Comparison of ENCODE assay signal across 20 cellular contexts in the genomic region with DNA sequence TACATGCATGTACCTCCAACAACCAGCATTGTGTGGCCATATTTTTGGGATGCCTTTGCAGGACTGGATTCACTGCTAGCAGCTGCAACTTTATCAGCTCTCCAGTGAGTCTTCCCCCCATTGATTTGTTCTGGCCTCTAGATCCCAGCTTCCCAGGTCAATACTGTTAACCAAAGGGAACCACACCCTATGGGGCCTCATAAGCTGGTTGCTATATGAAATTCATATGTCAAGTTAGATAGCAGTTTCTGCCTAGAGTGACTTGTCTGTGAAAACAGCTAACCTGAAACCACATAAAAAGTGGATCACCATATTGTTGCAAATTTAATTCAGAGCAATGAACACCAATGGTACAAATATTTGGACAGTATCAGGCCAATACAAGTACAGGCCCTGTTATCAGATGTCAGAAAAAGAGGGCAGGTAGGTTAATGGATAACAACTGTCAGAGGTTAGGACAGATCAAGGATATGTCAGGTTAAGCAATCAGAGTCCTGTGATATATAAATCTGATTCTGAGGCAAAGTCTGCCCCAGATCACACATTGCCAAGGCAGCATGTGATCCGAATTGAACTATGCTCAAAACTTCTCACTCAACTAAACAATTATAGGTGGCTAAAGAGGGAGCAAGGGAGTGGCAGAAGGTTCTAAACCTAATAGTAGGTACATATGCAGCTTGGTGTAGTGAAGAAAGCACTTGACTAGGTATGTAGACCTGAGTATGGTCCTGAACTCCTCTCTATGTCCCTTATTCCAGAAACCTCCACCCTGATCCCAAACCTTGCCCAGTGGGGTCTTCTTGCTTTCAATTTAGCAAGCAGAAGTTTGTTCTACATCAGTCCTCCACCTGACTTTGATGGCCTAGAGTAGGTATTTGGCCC.
DNase-seq lines count a peak whose midpoint lies in the region; ATAC-seq, FAIRE-seq and TF ChIP-seq lines count a peak whose summit lies in the region.
"Had no signal": no experiment of that assay in that cellular context is flagged by ENCODE, and none has a peak within 500 bp of the region (broad histone marks: within the 10 kb centered on the region; RNA-seq: fewer than 3 reads in every experiment).

No MANE protein-coding gene starts in this region.

- no peak for TF ChIP-seq EP300 in GM12878 (IDR thresholded peaks at IDR 0.05; ENCODE audit: borderline replicate concordance in 1 of 2, control insufficient read depth in 1 of 2, low read depth in 2 of 2, low read length in 2 of 2)

- H4K20me1 ChIP-seq in GM12878 (ENCODE audit: control insufficient read depth, insufficient read depth), result no peaks in the 10 kb centered on the region

- POLR2A ChIA-PET in GM12878 (lab: Charles Lee), result interaction anchor here (0.5 to 0.7 kb wide), 2 partner anchors 89 to 138 kb away, joined by 3 to 6 read pairs; no protein-coding TSS in a partner anchor

- in situ Hi-C loops in GM12878 (cut with MboI), result no loop called here

- H3K4me1 ChIP-seq in GM12878 (ENCODE audit: control insufficient read depth, insufficient read depth, low read length) (peaks cover 12% of the 10 kb centered on the region), liver (ENCODE audit: control insufficient read depth in 4 of 4, insufficient read depth in 4 of 4, low read length in 3 of 4) (peaks cover 10 to 43% (median 32%) of the 10 kb centered on the region in 4 donors)

- no peak for TF ChIP-seq POLR2A in GM12878 (IDR thresholded peaks at IDR 0.05; ENCODE audit: low read depth, low read length)

- BruUV-seq in GM12878 (replicated peaks; lab: Mats Ljungman, UMichigan), result no TSS peak

- H3K4me2 ChIP-seq in GM12878 (ENCODE audit: control insufficient read depth, insufficient read depth), result peak overlapping the region; percentile 4; the same call in 1 of the 2 replicates
- H3K4me2 ChIP-seq: A549 had no signal

- FAIRE-seq in GM12878 (lab: Jason Lieb, UNC), result no peak
- FAIRE-seq: A549 had no signal

- RAD21 ChIA-PET in GM12878 (lab: Charles Lee; ENCODE audit: unreplicated experiment), result interaction anchor here (0.6 kb wide), 1 partner anchor 100 kb away, joined by 4 read pairs; no protein-coding TSS in a partner anchor

- no peaks in the 10 kb centered on the region for H3K27me3 Mint-ChIP-seq in stimulated activated memory B cell treated with anti-CD40 and anti-IgM and Interleukin-4, amounts not matched to agents 10 μg/mL and 1 μg/mL and 100 μg/mL, for 72 hours
- H3K27me3 Mint-ChIP-seq: IgD-negative memory B cell had no signal

- H3K9me3 Mint-ChIP-seq in stimulated activated memory B cell treated with anti-CD40 and anti-IgM and Interleukin-4, amounts not matched to agents 10 μg/mL and 1 μg/mL and 100 μg/mL, for 72 hours, result no peaks in the 10 kb centered on the region
- H3K9me3 Mint-ChIP-seq: H9, IgD-negative memory B cell had no signal

- no peak; the same call in 1 of the 3 replicates for ATAC-seq in GM12878
- ATAC-seq in stimulated activated memory B cell treated with anti-CD40 and anti-IgM and Interleukin-4, amounts not matched to agents 10 μg/mL and 1 μg/mL and 100 μg/mL, for 72 hours, result peak; percentile 12
- ATAC-seq: A549, Panc1 had no signal

- H3K4me3 ChIP-seq in GM12878 (no peak overlapping the region), liver (ENCODE audit: low read depth in 1 of 3, low read length in 3 of 3) (no peak overlapping the region)
- H3K4me3 ChIP-seq: A549, MG63 had no signal

- H3K9ac ChIP-seq in GM12878 (ENCODE audit: control insufficient read depth, insufficient read depth, low read length) (no peak overlapping the region), liver (ENCODE audit: low read depth in 1 of 2, low read length in 2 of 2) (peak overlapping the region in 1 of 2 donors; percentile 34)

- no peak for TF ChIP-seq CTCF in GM12878 (IDR thresholded peaks at IDR 0.05 in 2 of 3, conservative IDR thresholded peaks at IDR 0.05 in 1 of 3; ENCODE audit: control insufficient read depth in 2 of 3, extremely low read depth in 1 of 3, insufficient read depth in 1 of 3, low read depth in 3 of 3, low read length in 3 of 3)
- no peak for TF ChIP-seq CTCF in liver (IDR thresholded peaks at IDR 0.05; ENCODE audit: low read depth, low read length, missing input control)

- peaks cover 4% of the 10 kb centered on the region for H3K36me3 Mint-ChIP-seq in stimulated activated memory B cell treated with anti-CD40 and anti-IgM and Interleukin-4, amounts not matched to agents 10 μg/mL and 1 μg/mL and 100 μg/mL, for 72 hours
- H3K36me3 Mint-ChIP-seq: CD4-positive, alpha-beta memory T cell had no signal

- H3K27ac ChIP-seq in GM12878 (ENCODE audit: control insufficient read depth, insufficient read depth), result 0 out of 2 replicates have a peak overlapping the region, but pooled peaks have one; percentile 53
- H3K27ac ChIP-seq in liver (ENCODE audit: low read depth in 1 of 2, low read length in 2 of 2), result peak overlapping the region; percentile 86 to 90
- H3K27ac ChIP-seq: A549, HL-60 had no signal

- TF ChIP-seq RAD21 in GM12878 (IDR thresholded peaks at IDR 0.05; ENCODE audit: insufficient read depth, low read depth, low read length) (no peak), liver (IDR thresholded peaks at IDR 0.05) (peak; percentile 63 to 70)

- peak overlapping the region; percentile 61 for H2AFZ ChIP-seq in GM12878 (ENCODE audit: control insufficient read depth, low read depth, low read length)

- H3K79me2 ChIP-seq in GM12878 (ENCODE audit: control insufficient read depth, insufficient read depth, low read length), result no peaks in the 10 kb centered on the region

- CTCF ChIA-PET in GM12878 (lab: Yijun Ruan, JAX), result interaction anchor here (0.9 kb wide), 1 partner anchor 14 kb away, joined by 5 read pairs; no protein-coding TSS in a partner anchor

- intact Hi-C loops in GM12878 (cut with micrococcal nuclease; ENCODE audit: unreplicated experiment), result no loop called here

- H3K27me3 ChIP-seq in GM12878 (replicated peaks in 1 of 2; ENCODE audit: control insufficient read depth in 2 of 2, insufficient read depth in 2 of 2, low read length in 1 of 2) (no peaks in the 10 kb centered on the region), liver (ENCODE audit: control insufficient read depth in 4 of 4, insufficient read depth in 4 of 4, low read length in 3 of 4) (no peaks in the 10 kb centered on the region)
- H3K27me3 ChIP-seq: MG63 had no signal

- WGBS in GM12878 (ENCODE audit: insufficient coverage, insufficient replicate concordance, low lambda C conversion rate, missing lambda C conversion rate), result 59% methylated on average over 1 of the region's 1 CpG
- WGBS in liver, result 37% methylated on average over 1 of the region's 1 CpG

- H3K27ac Mint-ChIP-seq in stimulated activated memory B cell treated with anti-CD40 and anti-IgM and Interleukin-4, amounts not matched to agents 10 μg/mL and 1 μg/mL and 100 μg/mL, for 72 hours, result peak overlapping the region; percentile 63
- H3K27ac Mint-ChIP-seq: CD4-positive, alpha-beta memory T cell; H9 had no signal

- H3K9me3 ChIP-seq in GM12878 (replicated peaks; ENCODE audit: control insufficient read depth, insufficient read depth, low read length), result no peaks in the 10 kb centered on the region; the same call in 2 of the 3 replicates
- H3K9me3 ChIP-seq in liver (ENCODE audit: control insufficient read depth in 4 of 4, low read length in 3 of 4), result no peaks in the 10 kb centered on the region
- H3K9me3 ChIP-seq: A549, MG63 had no signal

- DNase-seq in HuH-7.5 (ENCODE audit: low spot score), result peak; percentile 25
- DNase-seq in GM12878 (ENCODE audit: low read depth, low spot score), result no peak
- no peak for DNase-seq in activated CD4-positive, alpha-beta T cell treated with anti-CD3 and anti-CD28 coated beads, Interleukin-2, amount 50 U/mL, for 4 hours
- DNase-seq in stimulated activated CD4-positive, alpha-beta T cell treated with anti-CD3 and anti-CD28 coated beads, Interleukin-2, amount 100 ng/mL, for 48 hours, result no peak
- no peak for DNase-seq in mesenteric fat pad (ENCODE audit: low spot score)
- DNase-seq: CD4-positive, alpha-beta memory T cell; H9; Kasumi-1; MG63; NCI-H1048; NCI-H1436; NCI-H1930; NCI-H226; NCI-H524 had no signal

- SMC1A ChIA-PET in GM12878 (lab: Charles Lee; ENCODE audit: uncharacterized antibody, unreplicated experiment), result interaction anchor here (1.1 kb wide), 2 partner anchors 19 to 228 kb away, joined by 3 to 4 read pairs; no protein-coding TSS in a partner anchor

- peaks cover 18% of the 10 kb centered on the region for H3K4me1 Mint-ChIP-seq in stimulated activated memory B cell treated with anti-CD40 and anti-IgM and Interleukin-4, amounts not matched to agents 10 μg/mL and 1 μg/mL and 100 μg/mL, for 72 hours
- H3K4me1 Mint-ChIP-seq: CD4-positive, alpha-beta memory T cell; H9; IgD-negative memory B cell had no signal

- H3K4me3 Mint-ChIP-seq in stimulated activated memory B cell treated with anti-CD40 and anti-IgM and Interleukin-4, amounts not matched to agents 10 μg/mL and 1 μg/mL and 100 μg/mL, for 72 hours, result no peak overlapping the region
- H3K4me3 Mint-ChIP-seq: CD4-positive, alpha-beta memory T cell; H9; IgD-negative memory B cell had no signal

- H3K36me3 ChIP-seq in GM12878 (ENCODE audit: control insufficient read depth in 2 of 2, insufficient read depth in 2 of 2, low read length in 1 of 2) (no peaks in the 10 kb centered on the region), liver (ENCODE audit: control insufficient read depth in 4 of 4, insufficient read depth in 3 of 4, low read depth in 1 of 4, low read length in 3 of 4) (no peaks in the 10 kb centered on the region)
- H3K36me3 ChIP-seq: MG63 had no signal

TF ChIP-seq in GM12878, 131 proteins besides CTCF, POLR2A, EP300 and RAD21 (continues in another document):
- TF ChIP-seq STAT3 (IDR thresholded peaks at IDR 0.05; ENCODE audit: low read depth, low read length) (no peak), BRCA1 (IDR thresholded peaks at IDR 0.05; ENCODE audit: low read depth, low read length) (no peak), PAX5 (IDR thresholded peaks at IDR 0.05; ENCODE audit: borderline replicate concordance, low read depth, low read length) (no peak), RFX5 (IDR thresholded peaks at IDR 0.05; ENCODE audit: low read depth, low read length) (no peak)

TF ChIP-seq in liver, 16 proteins besides CTCF, POLR2A, EP300 and RAD21 (continues in another document):
- peak in 1 of 2 donors; percentile 68 for TF ChIP-seq EGR1 (IDR thresholded peaks at IDR 0.05; ENCODE audit: low read depth in 2 of 2)
- TF ChIP-seq, protein P1, sequence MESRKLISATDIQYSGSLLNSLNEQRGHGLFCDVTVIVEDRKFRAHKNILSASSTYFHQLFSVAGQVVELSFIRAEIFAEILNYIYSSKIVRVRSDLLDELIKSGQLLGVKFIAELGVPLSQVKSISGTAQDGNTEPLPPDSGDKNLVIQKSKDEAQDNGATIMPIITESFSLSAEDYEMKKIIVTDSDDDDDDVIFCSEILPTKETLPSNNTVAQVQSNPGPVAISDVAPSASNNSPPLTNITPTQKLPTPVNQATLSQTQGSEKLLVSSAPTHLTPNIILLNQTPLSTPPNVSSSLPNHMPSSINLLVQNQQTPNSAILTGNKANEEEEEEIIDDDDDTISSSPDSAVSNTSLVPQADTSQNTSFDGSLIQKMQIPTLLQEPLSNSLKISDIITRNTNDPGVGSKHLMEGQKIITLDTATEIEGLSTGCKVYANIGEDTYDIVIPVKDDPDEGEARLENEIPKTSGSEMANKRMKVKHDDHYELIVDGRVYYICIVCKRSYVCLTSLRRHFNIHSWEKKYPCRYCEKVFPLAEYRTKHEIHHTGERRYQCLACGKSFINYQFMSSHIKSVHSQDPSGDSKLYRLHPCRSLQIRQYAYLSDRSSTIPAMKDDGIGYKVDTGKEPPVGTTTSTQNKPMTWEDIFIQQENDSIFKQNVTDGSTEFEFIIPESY (IDR thresholded peaks at IDR 0.05), result peak; percentile 86
